In genomic region chr1:222893255-222893654, GRCh38 we compare ENCODE assay signal across 16 cellular contexts.
DNase-seq lines count a peak whose midpoint lies in the region; ATAC-seq, FAIRE-seq and TF ChIP-seq lines count a peak whose summit lies in the region.
"Had no signal": no experiment of that assay in that cellular context is flagged by ENCODE, and none has a peak within 500 bp of the region (broad histone marks: within the 10 kb centered on the region; RNA-seq: fewer than 3 reads in every experiment).

No MANE protein-coding gene starts in this region.

- intact Hi-C loops in right cardiac atrium (cut with DNase I) (no loop called here), cardiac septum (cut with DNase I) (no loop called here), right lobe of liver (cut with DNase I) (no loop called here), colonic mucosa (cut with DNase I) (no loop called here)

- H3K4me3 ChIP-seq in right cardiac atrium (ENCODE audit: low read length) = no peak overlapping the region
- H3K4me3 ChIP-seq in H1 (ENCODE audit: extremely low read depth in 1 of 4, insufficient read depth in 2 of 4, low read depth in 3 of 4, low read length in 4 of 4) = no peak overlapping the region
- H3K4me3 ChIP-seq in right lobe of liver = no peak overlapping the region
- H3K4me3 ChIP-seq in skeletal muscle tissue (ENCODE audit: low read length in 3 of 3) = peak overlapping the region in 1 of 3 donors; percentile 45
- H3K4me3 ChIP-seq in colonic mucosa = no peak overlapping the region
- H3K4me3 ChIP-seq: A549; BLaER1 treated with 17β-estradiol and CSF1 and Interleukin-3, amounts not matched to agents 10 nM and 100 nM had no signal

- CTCF ChIA-PET in H1 (lab: Charles Lee; ENCODE audit: partially characterized antibody) = interaction anchor here (0.7 kb wide), 1 partner anchor 231 kb away, joined by 3 read pairs; no protein-coding TSS in a partner anchor

- FAIRE-seq in H1 (lab: Jason Lieb, UNC) = no peak
- FAIRE-seq: A549 had no signal

- H2BK20ac ChIP-seq in H1 (ENCODE audit: low read length) = no peak overlapping the region

- ATAC-seq in right cardiac atrium (peak in 1 of 2 donors; percentile 48), right lobe of liver (peak in 3 of 4 donors; percentile 36 to 76 (median 45))
- ATAC-seq: A549 had no signal

- no peaks in the 10 kb centered on the region for H4K20me1 ChIP-seq in H1 (replicated peaks in 1 of 2; ENCODE audit: control insufficient read depth in 1 of 2, insufficient read depth in 2 of 2, low read length in 2 of 2)
- H4K20me1 ChIP-seq: BLaER1 treated with 17β-estradiol and CSF1 and Interleukin-3, amounts not matched to agents 10 nM and 100 nM had no signal

- peaks cover 24% of the 10 kb centered on the region for H3K4me1 Mint-ChIP-seq in activated T-cell treated with anti-CD3 and anti-CD28 coated beads, Interleukin-2, amount 50 U/mL, for 24 hours (ENCODE audit: low read depth)

- no peak overlapping the region for H3K4me2 ChIP-seq in H1 (ENCODE audit: insufficient read depth in 1 of 2, low read depth in 2 of 2, low read length in 2 of 2)
- H3K4me2 ChIP-seq: A549; BLaER1 treated with 17β-estradiol and CSF1 and Interleukin-3, amounts not matched to agents 10 nM and 100 nM had no signal

- DNase-seq in right cardiac atrium = peak in 2 of 3 donors; percentile 35 to 46
- no peak for DNase-seq in cardiac septum (ENCODE audit: low spot score)
- no peak for DNase-seq in H1 (ENCODE audit: low read depth in 1 of 2, low spot score in 2 of 2)
- peak in 2 of 3 donors; percentile 54 to 65 for DNase-seq in right lobe of liver
- DNase-seq in HPDE6-E6E7 (ENCODE audit: extremely low spot score) = no peak
- no peak for DNase-seq in colonic mucosa
- DNase-seq in activated T-cell treated with anti-CD3 and anti-CD28 coated beads, Interleukin-2, amount 50 U/mL, for 24 hours = no peak
- DNase-seq: EL, MM.1S, NCI-H1105, NCI-H1694, NCI-H2227 treated with DMSO at 0.1 percent for 48 hours, NCI-H524 had no signal

- no peak overlapping the region for H3K14ac ChIP-seq in H1 (ENCODE audit: insufficient read length)

- H3K36me3 Mint-ChIP-seq in activated T-cell treated with anti-CD3 and anti-CD28 coated beads, Interleukin-2, amount 50 U/mL, for 24 hours (ENCODE audit: low read depth) = no peaks in the 10 kb centered on the region

- TF ChIP-seq RAD21 in H1 (IDR thresholded peaks at IDR 0.05 in 1 of 2, conservative IDR thresholded peaks at IDR 0.05 in 1 of 2; ENCODE audit: low read depth in 2 of 2, low read length in 2 of 2) = no peak

- H3K56ac ChIP-seq in H1 (replicated peaks; ENCODE audit: insufficient read length, low read depth, low read length) = no peak overlapping the region

- H2AFZ ChIP-seq in H1 (ENCODE audit: low read length) = no peak overlapping the region

- H2AK5ac ChIP-seq in H1 (ENCODE audit: low read depth, low read length) = no peak overlapping the region

- H3K79me1 ChIP-seq in H1 (ENCODE audit: low read depth, low read length) = no peaks in the 10 kb centered on the region

- 92% methylated on average over 13 of the region's 13 CpGs for WGBS in right cardiac atrium
- WGBS in H1 (ENCODE audit: extremely low coverage in 1 of 2, insufficient coverage in 1 of 2, insufficient read length in 1 of 2, insufficient replicate concordance in 2 of 2, low coverage in 1 of 2, low lambda C conversion rate in 2 of 2, missing lambda C conversion rate in 1 of 2), 2 experiments = 92% methylated on average over 10 of the region's 13 CpGs; no CpG with 5 or more reads in 1 of the 2 experiments
- 85% methylated on average over 5 of the region's 13 CpGs for WGBS in right lobe of liver (ENCODE audit: insufficient coverage, low coverage, low lambda C conversion rate, missing lambda C conversion rate)

- no peak overlapping the region for H2BK120ac ChIP-seq in H1 (replicated peaks; ENCODE audit: low read depth, low read length)

- H3K27ac ChIP-seq in right cardiac atrium (ENCODE audit: low read length) (no peak overlapping the region), H1 (ENCODE audit: low read depth, low read length) (no peak overlapping the region), right lobe of liver (no peak overlapping the region), skeletal muscle tissue (ENCODE audit: low read depth, low read length) (no peak overlapping the region), colonic mucosa (no peak overlapping the region)
- H3K27ac ChIP-seq: A549; BLaER1 treated with 17β-estradiol and CSF1 and Interleukin-3, amounts not matched to agents 10 nM and 100 nM had no signal

- H3K4me3 Mint-ChIP-seq in activated T-cell treated with anti-CD3 and anti-CD28 coated beads, Interleukin-2, amount 50 U/mL, for 24 hours = no peak overlapping the region

- H3K9ac ChIP-seq in H1 (replicated peaks in 1 of 4; ENCODE audit: extremely low read depth in 1 of 4, low read depth in 3 of 4, low read length in 3 of 4) = no peak overlapping the region
- peak overlapping the region; percentile 10 to 26 (median 19) for H3K9ac ChIP-seq in skeletal muscle tissue (ENCODE audit: low read depth in 1 of 3, low read length in 3 of 3)
- H3K9ac ChIP-seq in colonic mucosa (ENCODE audit: low read depth in 2 of 2, low read length in 2 of 2) = no peak overlapping the region
- H3K9ac ChIP-seq: BLaER1 treated with 17β-estradiol and CSF1 and Interleukin-3, amounts not matched to agents 10 nM and 100 nM had no signal

- no peak overlapping the region for H4K5ac ChIP-seq in H1 (ENCODE audit: insufficient read length, low read depth, low read length)

- no peak overlapping the region for H3K23ac ChIP-seq in H1 (ENCODE audit: insufficient read length)

- H3K27me3 ChIP-seq in right cardiac atrium (ENCODE audit: control insufficient read depth, insufficient read depth) = no peaks in the 10 kb centered on the region
- no peaks in the 10 kb centered on the region for H3K27me3 ChIP-seq in H1 (replicated peaks in 1 of 4; ENCODE audit: control insufficient read depth in 3 of 4, extremely low read depth in 1 of 4, insufficient read depth in 3 of 4, low read length in 3 of 4)
- H3K27me3 ChIP-seq in right lobe of liver = no peaks in the 10 kb centered on the region
- H3K27me3 ChIP-seq in skeletal muscle tissue (ENCODE audit: control insufficient read depth in 3 of 3, insufficient read depth in 3 of 3, low read length in 3 of 3) = no peaks in the 10 kb centered on the region
- H3K27me3 ChIP-seq in colonic mucosa = no peaks in the 10 kb centered on the region
- H3K27me3 ChIP-seq: BLaER1 treated with 17β-estradiol and CSF1 and Interleukin-3, amounts not matched to agents 10 nM and 100 nM had no signal

- H2BK15ac ChIP-seq in H1 (ENCODE audit: low read length) = no peak overlapping the region

- H4K8ac ChIP-seq in H1 (ENCODE audit: extremely low read depth, insufficient read depth, low read length) = peak overlapping the region; percentile 35; the same call in 1 of the 2 replicates

- H3K36me3 ChIP-seq in H1 (ENCODE audit: control insufficient read depth in 2 of 4, insufficient read depth in 4 of 4, low read length in 3 of 4) (no peaks in the 10 kb centered on the region), right lobe of liver (no peaks in the 10 kb centered on the region), skeletal muscle tissue (ENCODE audit: control insufficient read depth in 3 of 3, insufficient read depth in 3 of 3, low read length in 3 of 3) (no peaks in the 10 kb centered on the region), colonic mucosa (no peaks in the 10 kb centered on the region)

- no peak overlapping the region for H4K91ac ChIP-seq in H1 (replicated peaks; ENCODE audit: insufficient read length, low read length)

- no peaks in the 10 kb centered on the region for H3K23me2 ChIP-seq in H1 (ENCODE audit: low read depth, low read length)

- H3K79me2 ChIP-seq in H1 (ENCODE audit: control insufficient read depth in 1 of 2, insufficient read depth in 2 of 2, low read length in 2 of 2) = no peaks in the 10 kb centered on the region

- H3K9me3 ChIP-seq in right cardiac atrium (ENCODE audit: control insufficient read depth, low read length) (no peaks in the 10 kb centered on the region), H1 (ENCODE audit: insufficient read depth in 2 of 2, low read depth in 1 of 2, low read length in 1 of 2) (no peaks in the 10 kb centered on the region), right lobe of liver (no peaks in the 10 kb centered on the region), skeletal muscle tissue (ENCODE audit: control insufficient read depth in 3 of 3, low read length in 3 of 3) (no peaks in the 10 kb centered on the region), colonic mucosa (no peaks in the 10 kb centered on the region)
- H3K9me3 ChIP-seq: A549 had no signal

- TF ChIP-seq POLR2A in H1 (IDR thresholded peaks at IDR 0.05; ENCODE audit: control extremely low read depth in 1 of 2, low read depth in 2 of 2, low read length in 2 of 2) (no peak), right lobe of liver (IDR thresholded peaks at IDR 0.05) (no peak)

- H3K27me3 Mint-ChIP-seq in activated T-cell treated with anti-CD3 and anti-CD28 coated beads, Interleukin-2, amount 50 U/mL, for 24 hours = no peaks in the 10 kb centered on the region

- H3K9me3 Mint-ChIP-seq in activated T-cell treated with anti-CD3 and anti-CD28 coated beads, Interleukin-2, amount 50 U/mL, for 24 hours = no peaks in the 10 kb centered on the region

- TF ChIP-seq EP300 in H1 (IDR thresholded peaks at IDR 0.05; ENCODE audit: borderline replicate concordance in 1 of 2, low read depth in 2 of 2, low read length in 2 of 2) = no peak

- no peak for TF ChIP-seq CTCF in H1 (IDR thresholded peaks at IDR 0.05; ENCODE audit: control extremely low read depth in 1 of 3, insufficient read depth in 1 of 3, low read depth in 1 of 3, low read length in 3 of 3)
- TF ChIP-seq CTCF in right lobe of liver (IDR thresholded peaks at IDR 0.05) = no peak
- TF ChIP-seq CTCF in colonic mucosa (IDR thresholded peaks at IDR 0.05) = no peak

- H3K27ac Mint-ChIP-seq in activated T-cell treated with anti-CD3 and anti-CD28 coated beads, Interleukin-2, amount 50 U/mL, for 24 hours = no peak overlapping the region

- H3K18ac ChIP-seq in H1 (ENCODE audit: extremely low read depth, low read length) = no peak overlapping the region

- H2BK5ac ChIP-seq in H1 (ENCODE audit: low read depth, low read length) = no peak overlapping the region

- H3K4me1 ChIP-seq in right cardiac atrium (ENCODE audit: control insufficient read depth, insufficient read depth, low read length) (no peaks in the 10 kb centered on the region), H1 (replicated peaks in 1 of 4; ENCODE audit: control insufficient read depth in 3 of 4, insufficient read depth in 4 of 4, low read length in 3 of 4) (no peaks in the 10 kb centered on the region), right lobe of liver (peaks cover 0 to 4% (median 0%) of the 10 kb centered on the region in 4 donors), skeletal muscle tissue (ENCODE audit: control insufficient read depth in 3 of 3, insufficient read depth in 3 of 3, low read length in 3 of 3) (peaks cover 5 to 16% (median 13%) of the 10 kb centered on the region in 3 donors), colonic mucosa (no peaks in the 10 kb centered on the region)

- POLR2A ChIA-PET in H1 (lab: Charles Lee; ENCODE audit: partially characterized antibody) = interaction anchor here (0.9 kb wide), 1 partner anchor 37 kb away, joined by 3 read pairs; no protein-coding TSS in a partner anchor

- no peak overlapping the region for H2BK12ac ChIP-seq in H1 (ENCODE audit: low read depth, low read length)

- H3K4ac ChIP-seq in H1 (replicated peaks; ENCODE audit: insufficient read length, low read depth, low read length) = no peak overlapping the region

TF ChIP-seq in H1, 55 proteins besides CTCF, POLR2A, EP300 and RAD21 (continues in another document):
- no peak for TF ChIP-seq CHD1 (IDR thresholded peaks at IDR 0.05; ENCODE audit: low read depth, low read length)

Comparison
In these comparisons a context has a peak if more than half of its experiments do, and no peak if none do; other contexts are left out.
1. DNase-seq: peak in right cardiac atrium (2 of 3) and right lobe of liver (2 of 3); none in cardiac septum (single experiment), H1 (0 of 2), HPDE6-E6E7 (single experiment), colonic mucosa (single experiment) and activated T-cell treated with anti-CD3 and anti-CD28 coated beads, Interleukin-2, amount 50 U/mL, for 24 hours (single experiment).
2. H3K9ac ChIP-seq: peak in skeletal muscle tissue (3 of 3); none in H1 (0 of 4) and colonic mucosa (0 of 2).